In genomic region chr5:87360132-87360531, GRCh38 we compare ENCODE assay signal across 22 cellular contexts. TPM values are rescaled to one million over a fixed set of nuclear protein-coding genes. Genes with fewer than 3 reads are reported as not detected.
A peak's percentile ranks its signal among the peaks of the same experiment; 100 is the strongest.
DNase-seq lines count a peak whose midpoint lies in the region; ATAC-seq and TF ChIP-seq lines count a peak whose summit lies in the region.
"Had no signal": no experiment of that assay in that cellular context is flagged by ENCODE, and none has a peak within 500 bp of the region (broad histone marks: within the 10 kb centered on the region; RNA-seq: fewer than 3 reads in every experiment).

No MANE protein-coding gene starts in this region.

- CTCF ChIA-PET in A673 (lab: Charles Lee): interaction anchor here (0.6 kb wide), 1 partner anchor 794 kb away, joined by 4 read pairs; no protein-coding TSS in a partner anchor

- intact Hi-C loops in A673 (cut with micrococcal nuclease; ENCODE audit: unreplicated experiment): no loop called here

- peaks cover 11% of the 10 kb centered on the region for H3F3A ChIP-seq in smooth muscle cell (ENCODE audit: low read depth)

- H3K4me3 ChIP-seq in A673 (ENCODE audit: low read depth, low read length, poor library complexity, severe bottlenecking) (no peak overlapping the region), adipocyte (ENCODE audit: low read length) (no peak overlapping the region), hepatocyte (no peak overlapping the region), smooth muscle cell (no peak overlapping the region)
- H3K4me3 ChIP-seq: BLaER1 treated with 17β-estradiol and CSF1 and Interleukin-3, amounts not matched to agents 10 nM and 100 nM; HAP-1 had no signal

- BruUV-seq in A673 (replicated peaks; lab: Mats Ljungman, UMichigan): no TSS peak

- H4K20me1 ChIP-seq in hepatocyte (ENCODE audit: insufficient read depth, poor library complexity, severe bottlenecking) (no peaks in the 10 kb centered on the region), smooth muscle cell (ENCODE audit: low read depth) (peaks cover 10% of the 10 kb centered on the region)

- H3K9ac ChIP-seq in adipocyte (ENCODE audit: low read length): peak overlapping the region; percentile 42
- H3K9ac ChIP-seq in smooth muscle cell (ENCODE audit: low read depth): no peak overlapping the region
- H3K9ac ChIP-seq: BLaER1 treated with 17β-estradiol and CSF1 and Interleukin-3, amounts not matched to agents 10 nM and 100 nM had no signal

- H2AFZ ChIP-seq in hepatocyte (no peak overlapping the region), smooth muscle cell (ENCODE audit: low read depth) (no peak overlapping the region)

- H3K4me1 ChIP-seq in A673 (ENCODE audit: insufficient read depth, low read length, poor library complexity, severe bottlenecking) (peaks cover 16% of the 10 kb centered on the region), adipocyte (ENCODE audit: control insufficient read depth, insufficient read depth, low read length) (peaks cover 42% of the 10 kb centered on the region), hepatocyte (ENCODE audit: insufficient read depth) (no peaks in the 10 kb centered on the region), smooth muscle cell (ENCODE audit: low read depth) (no peaks in the 10 kb centered on the region)
- H3K4me1 ChIP-seq: BE2C had no signal

- no peak for ATAC-seq in stimulated activated effector memory CD8-positive, alpha-beta T cell treated with anti-CD3 and anti-CD28 coated beads, Interleukin-12 subunit alpha, Interleukin-12 subunit beta, amount 100 ng/mL, for 72 hours

- 96% methylated on average over 11 of the region's 11 CpGs for WGBS in hepatocyte (ENCODE audit: low lambda C conversion rate, missing lambda C conversion rate)
- WGBS in smooth muscle cell (ENCODE audit: low lambda C conversion rate): 96% methylated on average over 11 of the region's 11 CpGs

- no peak overlapping the region for H3K4me3 Mint-ChIP-seq in stimulated activated effector memory CD8-positive, alpha-beta T cell treated with anti-CD3 and anti-CD28 coated beads, Interleukin-12 subunit alpha, Interleukin-12 subunit beta, amount 100 ng/mL, for 72 hours
- H3K4me3 Mint-ChIP-seq in activated T-cell treated with anti-CD3 and anti-CD28 coated beads, Interleukin-2, amount 50 U/mL, for 24 hours: no peak overlapping the region
- H3K4me3 Mint-ChIP-seq: CD14-positive monocyte; CD4-positive, alpha-beta T cell; CD8-positive, alpha-beta memory T cell; HFFc6 had no signal

- TF ChIP-seq CTCF in A673 (conservative IDR thresholded peaks at IDR 0.05; ENCODE audit: low read depth, low read length) (no peak), hepatocyte (IDR thresholded peaks at IDR 0.05; ENCODE audit: poor library complexity) (no peak), smooth muscle cell (IDR thresholded peaks at IDR 0.05; ENCODE audit: borderline replicate concordance, insufficient read depth, poor library complexity, severe bottlenecking) (no peak)

- POLR2A ChIA-PET in A673 (lab: Charles Lee; ENCODE audit: low non-redundant PET): no interaction called here

- H3K79me2 ChIP-seq in hepatocyte (no peaks in the 10 kb centered on the region), smooth muscle cell (ENCODE audit: low read depth) (no peaks in the 10 kb centered on the region)

- H3K9me2 ChIP-seq in hepatocyte (replicated peaks; ENCODE audit: insufficient read depth): no peaks in the 10 kb centered on the region

- H3K9me3 ChIP-seq in A673 (ENCODE audit: low read depth, low read length, poor library complexity, severe bottlenecking) (no peaks in the 10 kb centered on the region), adipocyte (ENCODE audit: control insufficient read depth, low read length) (no peaks in the 10 kb centered on the region), hepatocyte (ENCODE audit: low read depth) (no peaks in the 10 kb centered on the region), smooth muscle cell (replicated peaks; ENCODE audit: low read depth) (no peaks in the 10 kb centered on the region)
- H3K9me3 ChIP-seq: BE2C, HAP-1 had no signal

- H3K9me3 Mint-ChIP-seq in stimulated activated effector memory CD8-positive, alpha-beta T cell treated with anti-CD3 and anti-CD28 coated beads, Interleukin-12 subunit alpha, Interleukin-12 subunit beta, amount 100 ng/mL, for 72 hours: no peaks in the 10 kb centered on the region
- H3K9me3 Mint-ChIP-seq in activated T-cell treated with anti-CD3 and anti-CD28 coated beads, Interleukin-2, amount 50 U/mL, for 24 hours: no peaks in the 10 kb centered on the region
- H3K9me3 Mint-ChIP-seq: CD14-positive monocyte; CD4-positive, alpha-beta T cell; CD8-positive, alpha-beta memory T cell; HFFc6 had no signal

- H3K27me3 Mint-ChIP-seq in activated T-cell treated with anti-CD3 and anti-CD28 coated beads, Interleukin-2, amount 50 U/mL, for 24 hours: no peaks in the 10 kb centered on the region
- H3K27me3 Mint-ChIP-seq: CD4-positive, alpha-beta T cell; CD8-positive, alpha-beta memory T cell had no signal

- H3K36me3 ChIP-seq in A673 (ENCODE audit: insufficient read depth, low read length, poor library complexity, severe bottlenecking) (peaks cover 8% of the 10 kb centered on the region), adipocyte (ENCODE audit: control insufficient read depth, insufficient read depth, low read length, severe bottlenecking) (peaks cover 49% of the 10 kb centered on the region), hepatocyte (replicated peaks; ENCODE audit: insufficient read depth, low read depth) (no peaks in the 10 kb centered on the region), smooth muscle cell (ENCODE audit: low read depth) (peaks cover 28% of the 10 kb centered on the region)
- H3K36me3 ChIP-seq: HAP-1 had no signal

- no peak for DNase-seq in A673 (ENCODE audit: low spot score)
- no peak for DNase-seq in adipocyte (ENCODE audit: low read depth)
- no peak for DNase-seq in hepatocyte (ENCODE audit: low spot score)
- no peak for DNase-seq in smooth muscle cell (lab: John Stamatoyannopoulos, UW; ENCODE audit: unreplicated experiment)
- no peak for DNase-seq in stimulated activated effector memory CD8-positive, alpha-beta T cell treated with anti-CD3 and anti-CD28 coated beads, Interleukin-12 subunit alpha, Interleukin-12 subunit beta, amount 100 ng/mL, for 72 hours (ENCODE audit: low spot score in 2 of 2)
- no peak for DNase-seq in UCSD-AML1 (lab: John Stamatoyannopoulos, UW; ENCODE audit: unreplicated experiment)
- no peak for DNase-seq in activated T-cell treated with anti-CD3 and anti-CD28 coated beads, Interleukin-2, amount 50 U/mL, for 24 hours
- no peak for DNase-seq in OCI-M1 (lab: John Stamatoyannopoulos, UW)
- DNase-seq: ACHN; AML-193; BE2C; CD4-positive, alpha-beta T cell; CD8-positive, alpha-beta memory T cell; DMS53; DMS79 treated with DMSO at 0.1 percent for 48 hours; GF-D8; GOT3; HFFc6 had no signal

- no peak overlapping the region for H3K27ac Mint-ChIP-seq in stimulated activated effector memory CD8-positive, alpha-beta T cell treated with anti-CD3 and anti-CD28 coated beads, Interleukin-12 subunit alpha, Interleukin-12 subunit beta, amount 100 ng/mL, for 72 hours
- H3K27ac Mint-ChIP-seq in activated T-cell treated with anti-CD3 and anti-CD28 coated beads, Interleukin-2, amount 50 U/mL, for 24 hours: no peak overlapping the region
- H3K27ac Mint-ChIP-seq: CD14-positive monocyte; CD4-positive, alpha-beta T cell had no signal

- peaks cover 12% of the 10 kb centered on the region for H3K4me1 Mint-ChIP-seq in stimulated activated effector memory CD8-positive, alpha-beta T cell treated with anti-CD3 and anti-CD28 coated beads, Interleukin-12 subunit alpha, Interleukin-12 subunit beta, amount 100 ng/mL, for 72 hours
- H3K4me1 Mint-ChIP-seq in activated T-cell treated with anti-CD3 and anti-CD28 coated beads, Interleukin-2, amount 50 U/mL, for 24 hours (ENCODE audit: low read depth): peaks cover 24% of the 10 kb centered on the region

- H3K27ac ChIP-seq in A673 (ENCODE audit: low read depth, low read length, poor library complexity, severe bottlenecking) (peak overlapping the region; percentile 71), hepatocyte (peak overlapping the region; percentile 44), smooth muscle cell (ENCODE audit: low read depth) (peak overlapping the region; percentile 57)
- H3K27ac ChIP-seq: 22Rv1; BLaER1 treated with 17β-estradiol and CSF1 and Interleukin-3, amounts not matched to agents 10 nM and 100 nM had no signal

- H3K36me3 Mint-ChIP-seq in stimulated activated effector memory CD8-positive, alpha-beta T cell treated with anti-CD3 and anti-CD28 coated beads, Interleukin-12 subunit alpha, Interleukin-12 subunit beta, amount 100 ng/mL, for 72 hours: peaks cover 48% of the 10 kb centered on the region
- peaks cover 82% of the 10 kb centered on the region for H3K36me3 Mint-ChIP-seq in activated T-cell treated with anti-CD3 and anti-CD28 coated beads, Interleukin-2, amount 50 U/mL, for 24 hours (ENCODE audit: low read depth)

- H3K4me2 ChIP-seq in hepatocyte (no peak overlapping the region), smooth muscle cell (no peak overlapping the region)
- H3K4me2 ChIP-seq: BLaER1 treated with 17β-estradiol and CSF1 and Interleukin-3, amounts not matched to agents 10 nM and 100 nM had no signal

- no peaks in the 10 kb centered on the region for H3K27me3 ChIP-seq in A673 (replicated peaks; ENCODE audit: insufficient read depth, low read depth, low read length, poor library complexity)
- H3K27me3 ChIP-seq in adipocyte (replicated peaks; ENCODE audit: control insufficient read depth, insufficient read depth, low read length): no peaks in the 10 kb centered on the region
- no peaks in the 10 kb centered on the region for H3K27me3 ChIP-seq in hepatocyte
- H3K27me3 ChIP-seq in smooth muscle cell (ENCODE audit: low read depth): no peaks in the 10 kb centered on the region
- H3K27me3 ChIP-seq: BE2C; BLaER1 treated with 17β-estradiol and CSF1 and Interleukin-3, amounts not matched to agents 10 nM and 100 nM had no signal

RNA-seq across cellular contexts. Expression of gene CCNH, which starts 52.6 kb away (rescaled TPM):
- total RNA-seq in A673 (2021) (54.9 and 64.3 TPM in 2 replicates), hepatocyte (65.7 and 66.5 TPM in 2 replicates), smooth muscle cell (96.7 and 97.0 TPM in 2 replicates)
- polyA plus RNA-seq in hepatocyte (42.3 and 46.0 TPM in 2 replicates), smooth muscle cell (33.2 and 36.8 TPM in 2 replicates)
